Comparison of ENCODE assay signal across 7 cellular contexts in genomic region chr10:131916767-131917160, GRCh38. TPM values are rescaled to one million over a fixed set of nuclear protein-coding genes. Genes with fewer than 3 reads are reported as not detected.
DNase-seq lines count a peak whose midpoint lies in the region; ATAC-seq lines count a peak whose summit lies in the region.
"Not testable (repeated sequence)": the region's sequence is repeated elsewhere in the genome, so short reads cannot be mapped to it uniquely, and the experiment has no call there.

No MANE protein-coding gene starts in this region.

- not testable (repeated sequence) for H3K27me3 Mint-ChIP-seq in activated CD4-positive, alpha-beta T cell treated with anti-CD3 and anti-CD28 coated beads for 36 hours; activated T-cell treated with anti-CD3 and anti-CD28 coated beads, Interleukin-2, amount 50 U/mL, for 72 hours (ENCODE audit: low read depth); activated naive CD4-positive, alpha-beta T cell treated with anti-CD3 and anti-CD28 coated beads for 36 hours (ENCODE audit: low read depth); activated naive CD8-positive, alpha-beta T cell treated with anti-CD3 and anti-CD28 coated beads, Interleukin-2, amount 50 U/mL, for 24 hours; stimulated activated naive CD8-positive, alpha-beta T cell treated with anti-CD3 and anti-CD28 coated beads, Interleukin-15, amount 100 ng/mL, for 72 hours

- intact Hi-C loops in activated CD4-positive, alpha-beta T cell treated with anti-CD3 and anti-CD28 coated beads for 36 hours (cut with DNase I, micrococcal nuclease) = loop anchor here in 1 of 2 experiments (1.0 kb wide), 1 partner anchor 10 kb away; no protein-coding TSS in a partner anchor
- intact Hi-C loops in activated naive CD4-positive, alpha-beta T cell treated with anti-CD3 and anti-CD28 coated beads for 36 hours (cut with micrococcal nuclease) = not testable (repeated sequence)

- peak overlapping the region; percentile 80 for H3K27ac Mint-ChIP-seq in activated CD4-positive, alpha-beta T cell treated with anti-CD3 and anti-CD28 coated beads for 36 hours
- H3K27ac Mint-ChIP-seq in activated T-cell treated with anti-CD3 and anti-CD28 coated beads, Interleukin-2, amount 50 U/mL, for 72 hours = peak overlapping the region; percentile 89
- H3K27ac Mint-ChIP-seq in activated naive CD4-positive, alpha-beta T cell treated with anti-CD3 and anti-CD28 coated beads for 36 hours = peak overlapping the region; percentile 67
- peak overlapping the region; percentile 91 for H3K27ac Mint-ChIP-seq in activated naive CD8-positive, alpha-beta T cell treated with anti-CD3 and anti-CD28 coated beads, Interleukin-2, amount 50 U/mL, for 24 hours
- peak overlapping the region; percentile 1 to 64 for H3K27ac Mint-ChIP-seq in stimulated activated naive CD8-positive, alpha-beta T cell treated with anti-CD3 and anti-CD28 coated beads, Interleukin-15, amount 100 ng/mL, for 72 hours

- H3K9me3 Mint-ChIP-seq in activated CD4-positive, alpha-beta T cell treated with anti-CD3 and anti-CD28 coated beads for 36 hours (ENCODE audit: low read depth) = peaks cover 27% of the 10 kb centered on the region
- peaks cover 12 to 27% of the 10 kb centered on the region in 2 donors for H3K9me3 Mint-ChIP-seq in activated T-cell treated with anti-CD3 and anti-CD28 coated beads, Interleukin-2, amount 50 U/mL, for 72 hours
- H3K9me3 Mint-ChIP-seq in activated naive CD4-positive, alpha-beta T cell treated with anti-CD3 and anti-CD28 coated beads for 36 hours = peaks cover 33% of the 10 kb centered on the region
- H3K9me3 Mint-ChIP-seq in activated naive CD8-positive, alpha-beta T cell treated with anti-CD3 and anti-CD28 coated beads, Interleukin-2, amount 50 U/mL, for 24 hours = peaks cover 22% of the 10 kb centered on the region
- peaks cover 6 to 35% of the 10 kb centered on the region in 2 donors for H3K9me3 Mint-ChIP-seq in stimulated activated naive CD8-positive, alpha-beta T cell treated with anti-CD3 and anti-CD28 coated beads, Interleukin-15, amount 100 ng/mL, for 72 hours

- peak overlapping the region; percentile 19 for H2BK5ac ChIP-seq in trophoblast cell (ENCODE audit: low read depth, low read length, poor library complexity)

- H3K36me3 ChIP-seq in trophoblast cell (ENCODE audit: control insufficient read depth in 1 of 2, insufficient read depth in 2 of 2, low read length in 2 of 2) = not testable (repeated sequence)

- peak overlapping the region; percentile 90 for H3K4ac ChIP-seq in trophoblast cell (ENCODE audit: low read depth, low read length)

- H3K79me1 ChIP-seq in trophoblast cell (ENCODE audit: low read length) = not testable (repeated sequence)

- peaks cover 70% of the 10 kb centered on the region for H3K36me3 Mint-ChIP-seq in activated CD4-positive, alpha-beta T cell treated with anti-CD3 and anti-CD28 coated beads for 36 hours (ENCODE audit: low read depth)
- peaks cover 39 to 48% of the 10 kb centered on the region in 2 donors for H3K36me3 Mint-ChIP-seq in activated T-cell treated with anti-CD3 and anti-CD28 coated beads, Interleukin-2, amount 50 U/mL, for 72 hours (ENCODE audit: insufficient read depth in 2 of 2)
- H3K36me3 Mint-ChIP-seq in activated naive CD4-positive, alpha-beta T cell treated with anti-CD3 and anti-CD28 coated beads for 36 hours (ENCODE audit: low read depth) = peaks cover 45% of the 10 kb centered on the region
- peaks cover 73% of the 10 kb centered on the region for H3K36me3 Mint-ChIP-seq in activated naive CD8-positive, alpha-beta T cell treated with anti-CD3 and anti-CD28 coated beads, Interleukin-2, amount 50 U/mL, for 24 hours (ENCODE audit: low read depth)

- not testable (repeated sequence) for H3K4me1 ChIP-seq in trophoblast cell (ENCODE audit: control insufficient read depth in 1 of 2, insufficient read depth in 2 of 2, low read length in 2 of 2)

- not testable (repeated sequence) for H3K4me3 ChIP-seq in trophoblast cell (ENCODE audit: low read depth, low read length)

- peak overlapping the region; percentile 25 for H4K8ac ChIP-seq in trophoblast cell (ENCODE audit: low read depth, low read length)

- not testable (repeated sequence) for H2AFZ ChIP-seq in trophoblast cell (ENCODE audit: insufficient read depth, low read length, poor library complexity)

- ATAC-seq in activated CD4-positive, alpha-beta T cell treated with anti-CD3 and anti-CD28 coated beads for 36 hours; activated T-cell treated with anti-CD3 and anti-CD28 coated beads, Interleukin-2, amount 50 U/mL, for 72 hours (replicated peaks in 1 of 2); activated naive CD8-positive, alpha-beta T cell treated with anti-CD3 and anti-CD28 coated beads, Interleukin-2, amount 50 U/mL, for 24 hours; stimulated activated naive CD8-positive, alpha-beta T cell treated with anti-CD3 and anti-CD28 coated beads, Interleukin-15, amount 100 ng/mL, for 72 hours: not testable (repeated sequence)

- not testable (repeated sequence) for H3K9me3 ChIP-seq in trophoblast cell (ENCODE audit: insufficient read depth, low read depth, low read length)

- no CpG with 5 or more reads among the region's 11 CpGs for WGBS in trophoblast cell (ENCODE audit: extremely low coverage, insufficient coverage, insufficient read length)

- POLR2A ChIA-PET in activated CD4-positive, alpha-beta T cell treated with anti-CD3 and anti-CD28 coated beads for 36 hours (lab: Charles Lee) = not testable (repeated sequence)

- peak overlapping the region; percentile 61 for H3K18ac ChIP-seq in trophoblast cell (ENCODE audit: low read length)

- H3K9ac ChIP-seq in trophoblast cell (ENCODE audit: low read length) = not testable (repeated sequence)

- not testable (repeated sequence) for H3K4me2 ChIP-seq in trophoblast cell (ENCODE audit: low read length)

- not testable (repeated sequence) for H3K27me3 ChIP-seq in trophoblast cell (ENCODE audit: insufficient read depth, low read length)

- H4K12ac ChIP-seq in trophoblast cell (ENCODE audit: low read depth, low read length) = not testable (repeated sequence)

- H2AK5ac ChIP-seq in trophoblast cell (ENCODE audit: low read length) = not testable (repeated sequence)

- H3K23ac ChIP-seq in trophoblast cell (ENCODE audit: low read length) = peak overlapping the region; percentile 81

- not testable (repeated sequence) for H3K27ac ChIP-seq in trophoblast cell (ENCODE audit: low read depth, low read length)

- CTCF ChIA-PET in activated CD4-positive, alpha-beta T cell treated with anti-CD3 and anti-CD28 coated beads for 36 hours (lab: Charles Lee); activated naive CD4-positive, alpha-beta T cell treated with anti-CD3 and anti-CD28 coated beads for 36 hours (lab: Charles Lee): not testable (repeated sequence)

- H3K4me1 Mint-ChIP-seq in activated CD4-positive, alpha-beta T cell treated with anti-CD3 and anti-CD28 coated beads for 36 hours = peaks cover 79% of the 10 kb centered on the region
- H3K4me1 Mint-ChIP-seq in activated T-cell treated with anti-CD3 and anti-CD28 coated beads, Interleukin-2, amount 50 U/mL, for 72 hours (ENCODE audit: low read depth) = peaks cover 78% of the 10 kb centered on the region
- H3K4me1 Mint-ChIP-seq in activated naive CD4-positive, alpha-beta T cell treated with anti-CD3 and anti-CD28 coated beads for 36 hours (ENCODE audit: low read depth) = peaks cover 78% of the 10 kb centered on the region
- H3K4me1 Mint-ChIP-seq in activated naive CD8-positive, alpha-beta T cell treated with anti-CD3 and anti-CD28 coated beads, Interleukin-2, amount 50 U/mL, for 24 hours = peaks cover 80% of the 10 kb centered on the region
- peaks cover 91% of the 10 kb centered on the region for H3K4me1 Mint-ChIP-seq in stimulated activated naive CD8-positive, alpha-beta T cell treated with anti-CD3 and anti-CD28 coated beads, Interleukin-15, amount 100 ng/mL, for 72 hours

- H3K14ac ChIP-seq in trophoblast cell (ENCODE audit: low read length) = not testable (repeated sequence)

- H3K79me2 ChIP-seq in trophoblast cell (ENCODE audit: control insufficient read depth, insufficient read depth, low read length, poor library complexity) = not testable (repeated sequence)

- peak; percentile 62 for DNase-seq in activated CD4-positive, alpha-beta T cell treated with anti-CD3 and anti-CD28 coated beads for 36 hours
- peak in 1 of 2 donors; percentile 55 for DNase-seq in activated T-cell treated with anti-CD3 and anti-CD28 coated beads, Interleukin-2, amount 50 U/mL, for 72 hours
- peak; percentile 8 for DNase-seq in activated naive CD4-positive, alpha-beta T cell treated with anti-CD3 and anti-CD28 coated beads for 36 hours
- DNase-seq in activated naive CD8-positive, alpha-beta T cell treated with anti-CD3 and anti-CD28 coated beads, Interleukin-2, amount 50 U/mL, for 24 hours; trophoblast cell; stimulated activated naive CD8-positive, alpha-beta T cell treated with anti-CD3 and anti-CD28 coated beads, Interleukin-15, amount 100 ng/mL, for 72 hours: not testable (repeated sequence)
- peak; percentile 49 for DNase-seq in stimulated activated CD4-positive, alpha-beta T cell treated with anti-CD3 and anti-CD28 coated beads, Interleukin-4, amount 100 ng/mL, for 24 hours

- H2BK120ac ChIP-seq in trophoblast cell (ENCODE audit: insufficient read depth, low read length, poor library complexity) = peak overlapping the region; percentile 52

- H4K91ac ChIP-seq in trophoblast cell (ENCODE audit: low read depth, low read length) = peak overlapping the region; percentile 43

- H3K4me3 Mint-ChIP-seq in activated CD4-positive, alpha-beta T cell treated with anti-CD3 and anti-CD28 coated beads for 36 hours; activated naive CD4-positive, alpha-beta T cell treated with anti-CD3 and anti-CD28 coated beads for 36 hours; activated naive CD8-positive, alpha-beta T cell treated with anti-CD3 and anti-CD28 coated beads, Interleukin-2, amount 50 U/mL, for 24 hours; stimulated activated naive CD8-positive, alpha-beta T cell treated with anti-CD3 and anti-CD28 coated beads, Interleukin-15, amount 100 ng/mL, for 72 hours: not testable (repeated sequence)
- H3K4me3 Mint-ChIP-seq in activated T-cell treated with anti-CD3 and anti-CD28 coated beads, Interleukin-2, amount 50 U/mL, for 72 hours = peak overlapping the region in 1 of 2 donors; percentile 24

- peak overlapping the region; percentile 24 for H2BK12ac ChIP-seq in trophoblast cell (ENCODE audit: low read length)

RNA-seq across cellular contexts. Expression of gene PPP2R2D, which starts 16.0 kb away (rescaled TPM):
- 10 to 100 TPM; 30.0 to 39.3 TPM for total RNA-seq in activated CD4-positive, alpha-beta T cell treated with anti-CD3 and anti-CD28 coated beads for 36 hours
- 10 to 100 TPM; 32.5 to 40.7 TPM for total RNA-seq in activated T-cell treated with anti-CD3 and anti-CD28 coated beads, Interleukin-2, amount 50 U/mL, for 72 hours
- 10 to 100 TPM; 31.5 to 34.7 TPM for total RNA-seq in activated naive CD4-positive, alpha-beta T cell treated with anti-CD3 and anti-CD28 coated beads for 36 hours
- polyA plus RNA-seq in trophoblast cell (2013) = 40.4 and 40.5 TPM in 2 replicates

Comparison
In these comparisons a context has a peak if more than half of its experiments do, and no peak if none do; other contexts are left out.
1. H3K27ac Mint-ChIP-seq: peak in every context shown above with its lines; median percentile 91 in activated naive CD8-positive, alpha-beta T cell treated with anti-CD3 and anti-CD28 coated beads, Interleukin-2, amount 50 U/mL, for 24 hours; 89 in activated T-cell treated with anti-CD3 and anti-CD28 coated beads, Interleukin-2, amount 50 U/mL, for 72 hours; 80 in activated CD4-positive, alpha-beta T cell treated with anti-CD3 and anti-CD28 coated beads for 36 hours; 67 in activated naive CD4-positive, alpha-beta T cell treated with anti-CD3 and anti-CD28 coated beads for 36 hours; 32 in stimulated activated naive CD8-positive, alpha-beta T cell treated with anti-CD3 and anti-CD28 coated beads, Interleukin-15, amount 100 ng/mL, for 72 hours.